ENCODE assay signal across 14 cellular contexts in genomic region chr22:22948651-22949611, GRCh38.
A peak's percentile ranks its signal among the peaks of the same experiment; 100 is the strongest.
DNase-seq lines count a peak whose midpoint lies in the region; ATAC-seq and TF ChIP-seq lines count a peak whose summit lies in the region.
"Had no signal": no experiment of that assay in that cellular context is flagged by ENCODE, and none has a peak within 500 bp of the region (broad histone marks: within the 10 kb centered on the region; RNA-seq: fewer than 3 reads in every experiment).

No MANE protein-coding gene starts in this region.

- H3K79me2 ChIP-seq in GM23338 (replicated peaks; ENCODE audit: insufficient read depth) = no peaks in the 10 kb centered on the region

- no peaks in the 10 kb centered on the region for H4K20me1 ChIP-seq in GM23338 (replicated peaks; ENCODE audit: insufficient read depth)

- 0 out of 2 replicates have a peak, but pooled peaks cover 2% of the 10 kb centered on the region for H3K9me2 ChIP-seq in GM23338 (ENCODE audit: insufficient read depth)

- TF ChIP-seq CTCF in AG10803 (conservative IDR thresholded peaks at IDR 0.05; ENCODE audit: low read length) (no peak), GM10248 (IDR thresholded peaks at IDR 0.05; ENCODE audit: control extremely low read depth, extremely low read depth, low read depth, missing control alignments) (no peak), GM23338 (conservative IDR thresholded peaks at IDR 0.05; ENCODE audit: low read depth in 2 of 2) (no peak)

- peak; percentile 75 for DNase-seq in AG10803 (ENCODE audit: low read depth)
- DNase-seq in GM10248 (ENCODE audit: extremely low spot score) = peak; percentile 2
- DNase-seq in activated CD8-positive, alpha-beta memory T cell treated with anti-CD3 and anti-CD28 coated beads, Interleukin-2, amount 50 U/mL, for 48 hours = peak; percentile 36
- DNase-seq in islet precursor cell = peak; percentile 45
- no peak for DNase-seq in activated T-cell treated with anti-CD3 and anti-CD28 coated beads, Interleukin-2, amount 50 U/mL, for 48 hours
- no peak for DNase-seq in GM23338 (ENCODE audit: low spot score)
- DNase-seq in NCI-H510A (lab: John Stamatoyannopoulos, UW) = no peak
- DNase-seq: AML-193; effector CD4-positive, alpha-beta T cell; mammary epithelial cell; NCI-H1417; nephron progenitor cell had no signal

- no peak overlapping the region for H3K4me2 ChIP-seq in GM23338

- H3F3A ChIP-seq in GM23338 (replicated peaks; ENCODE audit: low read depth) = no peaks in the 10 kb centered on the region

- CTCF ChIA-PET in GM10248 (lab: Yijun Ruan, JAX) = interaction anchor here (1.0 to 4.7 kb wide), 5 partner anchors 11 to 179 kb away, joined by 3 to 27 read pairs (median 5); no protein-coding TSS in a partner anchor

- no peaks in the 10 kb centered on the region for H3K4me1 ChIP-seq in GM23338 (ENCODE audit: insufficient read depth)
- H3K4me1 ChIP-seq: tibial nerve had no signal

- no peaks in the 10 kb centered on the region for H3K36me3 ChIP-seq in GM23338 (ENCODE audit: insufficient read depth)
- H3K36me3 ChIP-seq: tibial nerve had no signal

- no peak overlapping the region for H3K27ac ChIP-seq in GM23338 (ENCODE audit: low read depth)
- H3K27ac ChIP-seq: tibial nerve had no signal

- no peaks in the 10 kb centered on the region; the same call in 2 of the 3 replicates for H3K4me1 Mint-ChIP-seq in GM23338

- H3K9me3 Mint-ChIP-seq in GM23338 = no peaks in the 10 kb centered on the region; the same call in 2 of the 3 replicates
- H3K9me3 Mint-ChIP-seq: nephron progenitor cell had no signal

- ATAC-seq in HG03139 (IDR thresholded peaks at IDR 0.05; ENCODE audit: unreplicated experiment) (no peak), GM23338 (no peak)

- no peak overlapping the region for H3K27ac Mint-ChIP-seq in GM23338
- H3K27ac Mint-ChIP-seq: nephron progenitor cell had no signal

- H3K4me3 ChIP-seq in AG10803 (ENCODE audit: low read length) (no peak overlapping the region), GM23338 (no peak overlapping the region)
- H3K4me3 ChIP-seq: tibial nerve had no signal

- peaks cover 86% of the 10 kb centered on the region for H3K27me3 ChIP-seq in GM23338 (ENCODE audit: insufficient read depth)

- POLR2A ChIA-PET in GM10248 (lab: Yijun Ruan, JAX) = no interaction called here

- H3K27me3 Mint-ChIP-seq in GM23338 (ENCODE audit: insufficient read depth, low read depth, poor library complexity) = peaks cover 32% of the 10 kb centered on the region

- no peaks in the 10 kb centered on the region for H3K36me3 Mint-ChIP-seq in GM23338 (ENCODE audit: low read depth)

- no peak overlapping the region for H3K4me3 Mint-ChIP-seq in GM23338
- H3K4me3 Mint-ChIP-seq: nephron progenitor cell had no signal

- no peak overlapping the region for H2AFZ ChIP-seq in GM23338

TF ChIP-seq in GM23338, 12 proteins besides CTCF, POLR2A, EP300 and RAD21:
- TF ChIP-seq EZH2 (IDR thresholded peaks at IDR 0.05; ENCODE audit: low read depth, unreplicated experiment) = no peak
- TF ChIP-seq REST (IDR thresholded peaks at IDR 0.05; ENCODE audit: unreplicated experiment) = no peak

Comparison
In these comparisons a context has a peak if more than half of its experiments do, and no peak if none do; other contexts are left out.
1. DNase-seq: peak in AG10803 (single experiment), GM10248 (single experiment), activated CD8-positive, alpha-beta memory T cell treated with anti-CD3 and anti-CD28 coated beads, Interleukin-2, amount 50 U/mL, for 48 hours (single experiment) and islet precursor cell (single experiment); none in activated T-cell treated with anti-CD3 and anti-CD28 coated beads, Interleukin-2, amount 50 U/mL, for 48 hours (0 of 2), GM23338 (single experiment) and NCI-H510A (single experiment).